In the genomic region with DNA sequence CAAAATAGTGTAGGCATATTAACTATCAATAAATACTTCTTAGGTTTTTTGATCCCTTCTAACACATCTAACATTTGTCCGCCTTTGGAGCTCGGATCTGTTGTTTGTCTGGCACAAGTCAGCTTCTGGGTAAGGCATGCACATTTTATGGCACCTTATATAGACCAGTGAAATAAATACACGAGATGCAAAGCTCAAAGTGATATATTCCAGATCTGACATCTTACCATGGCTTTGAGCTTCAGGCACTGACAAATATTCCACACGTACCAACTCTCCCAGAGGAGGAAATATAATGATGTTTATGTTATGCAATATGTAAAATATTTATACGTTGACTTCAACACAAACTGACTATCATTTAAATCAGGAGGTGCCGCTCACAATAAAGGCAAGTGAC, we compare ENCODE assay signal across 25 cellular contexts.
DNase-seq lines count a peak whose midpoint lies in the region; ATAC-seq and TF ChIP-seq lines count a peak whose summit lies in the region.
"Had no signal": no experiment of that assay in that cellular context is flagged by ENCODE, and none has a peak within 500 bp of the region (broad histone marks: within the 10 kb centered on the region; RNA-seq: fewer than 3 reads in every experiment).

No MANE protein-coding gene starts in this region.

- H2AFZ ChIP-seq in PC-9 = 0 out of 2 replicates have a peak overlapping the region, but pooled peaks have one; percentile 20
- no peak overlapping the region for H2AFZ ChIP-seq in neural cell (ENCODE audit: low read depth, low read length)

- POLR2A ChIA-PET in PC-9 (lab: Charles Lee; ENCODE audit: unreplicated experiment) = no interaction called here

- no peak for ATAC-seq in effector memory CD8-positive, alpha-beta T cell (replicated peaks)
- ATAC-seq: CD8-positive, alpha-beta T cell; GM12878 had no signal

- H3K4me2 ChIP-seq in PC-9 (no peak overlapping the region), neural cell (ENCODE audit: low read length) (no peak overlapping the region)
- H3K4me2 ChIP-seq: BLaER1 had no signal

- TF ChIP-seq EP300 in neural cell (conservative IDR thresholded peaks at IDR 0.05; ENCODE audit: poor library complexity, severe bottlenecking) (no peak), sigmoid colon (IDR thresholded peaks at IDR 0.05) (peak; percentile 45 to 74 (median 58))

- no peak for TF ChIP-seq RAD21 in neural cell (conservative IDR thresholded peaks at IDR 0.05)

- intact Hi-C loops in PC-9 (cut with micrococcal nuclease; ENCODE audit: unreplicated experiment) (no loop called here), sigmoid colon (cut with DNase I) (no loop called here), vagina (cut with DNase I) (no loop called here)

- peaks cover 5% of the 10 kb centered on the region for H3K9me2 ChIP-seq in PC-9 (ENCODE audit: insufficient read depth)
- H3K9me2 ChIP-seq in neural cell (ENCODE audit: insufficient read depth, low read length) = no peaks in the 10 kb centered on the region

- no TSS peak for BruUV-seq in PC-9 (replicated peaks; lab: Mats Ljungman, UMichigan)

- no peaks in the 10 kb centered on the region for H3K36me3 ChIP-seq in PC-9 (ENCODE audit: low read depth)
- H3K36me3 ChIP-seq in neural cell (ENCODE audit: insufficient read depth, low read length) = no peaks in the 10 kb centered on the region
- H3K36me3 ChIP-seq in sigmoid colon = no peaks in the 10 kb centered on the region
- H3K36me3 ChIP-seq in vagina = no peaks in the 10 kb centered on the region
- H3K36me3 ChIP-seq in HAP-1 (replicated peaks) = no peaks in the 10 kb centered on the region
- H3K36me3 ChIP-seq: BE2C, BLaER1 had no signal

- H3F3A ChIP-seq in PC-9 (ENCODE audit: insufficient read depth, low read depth) = no peaks in the 10 kb centered on the region
- no peaks in the 10 kb centered on the region for H3F3A ChIP-seq in neural cell (ENCODE audit: insufficient read depth, low read length, poor library complexity, severe bottlenecking)

- no peak overlapping the region for H3K4me3 ChIP-seq in PC-9
- no peak overlapping the region for H3K4me3 ChIP-seq in neural cell (ENCODE audit: low read length)
- H3K4me3 ChIP-seq in sigmoid colon = no peak overlapping the region
- no peak overlapping the region for H3K4me3 ChIP-seq in vagina
- H3K4me3 ChIP-seq in HAP-1 = no peak overlapping the region
- H3K4me3 ChIP-seq: BLaER1, GM12878 had no signal

- WGBS in sigmoid colon, 2 donors = 71 to 73% methylated on average over 6 of the region's 6 CpGs

- H3K9me3 ChIP-seq in PC-9 (ENCODE audit: insufficient read depth, low read depth) (no peaks in the 10 kb centered on the region), neural cell (ENCODE audit: low read length) (no peaks in the 10 kb centered on the region), sigmoid colon (no peaks in the 10 kb centered on the region), vagina (no peaks in the 10 kb centered on the region), HAP-1 (no peaks in the 10 kb centered on the region)
- H3K9me3 ChIP-seq: BE2C, BLaER1, Caco-2 had no signal

- H3K27ac ChIP-seq in PC-9 (no peak overlapping the region), neural cell (ENCODE audit: low read length) (no peak overlapping the region), sigmoid colon (peak overlapping the region in 3 of 4 donors; percentile 69 to 72 (median 69)), vagina (no peak overlapping the region)
- H3K27ac ChIP-seq: BLaER1, C4-2B had no signal

- H3K36me3 Mint-ChIP-seq in effector memory CD8-positive, alpha-beta T cell (ENCODE audit: insufficient read depth) = no peaks in the 10 kb centered on the region
- no peaks in the 10 kb centered on the region for H3K36me3 Mint-ChIP-seq in glutamatergic neuron (ENCODE audit: unreplicated experiment)
- H3K36me3 Mint-ChIP-seq: CD8-positive, alpha-beta T cell had no signal

- no peak for TF ChIP-seq CTCF in PC-9 (conservative IDR thresholded peaks at IDR 0.05)
- TF ChIP-seq CTCF in neural cell (IDR thresholded peaks at IDR 0.05; ENCODE audit: poor library complexity, severe bottlenecking) = no peak
- TF ChIP-seq CTCF in sigmoid colon (IDR thresholded peaks at IDR 0.05) = no peak
- no peak for TF ChIP-seq CTCF in vagina (IDR thresholded peaks at IDR 0.05)
- TF ChIP-seq CTCF in glutamatergic neuron (IDR thresholded peaks at IDR 0.05; ENCODE audit: partially characterized antibody, unreplicated experiment) = no peak

- no peak for DNase-seq in PC-9
- DNase-seq in sigmoid colon = no peak
- DNase-seq in vagina (ENCODE audit: extremely low spot score in 2 of 2) = peak; percentile 3 to 8
- DNase-seq in effector memory CD8-positive, alpha-beta T cell = no peak
- no peak for DNase-seq in HAP-1 (ENCODE audit: low spot score in 2 of 2)
- DNase-seq in effector CD8-positive, alpha-beta T cell (lab: John Stamatoyannopoulos, UW) = no peak
- DNase-seq in glutamatergic neuron = no peak
- DNase-seq: 8988T; ACHN; BE2C; Caco-2; Calu3; CD4-positive, alpha-beta T cell; CD8-positive, alpha-beta T cell; DMS 273 treated with DMSO at 0.1 percent for 48 hours; DMS153; DMS53; DMS79; DND-41; EL; GDM1 had no signal

- H3K4me3 Mint-ChIP-seq in effector memory CD8-positive, alpha-beta T cell = no peak overlapping the region
- H3K4me3 Mint-ChIP-seq in glutamatergic neuron (ENCODE audit: unreplicated experiment) = no peak overlapping the region
- H3K4me3 Mint-ChIP-seq: CD4-positive, alpha-beta T cell; CD8-positive, alpha-beta T cell had no signal

- H3K27me3 Mint-ChIP-seq in effector memory CD8-positive, alpha-beta T cell = peaks cover 22 to 32% of the 10 kb centered on the region in 2 donors
- no peaks in the 10 kb centered on the region for H3K27me3 Mint-ChIP-seq in glutamatergic neuron (ENCODE audit: unreplicated experiment)

- no peak for TF ChIP-seq POLR2A in sigmoid colon (IDR thresholded peaks at IDR 0.05)
- no peak for TF ChIP-seq POLR2A in vagina (IDR thresholded peaks at IDR 0.05)

- in situ Hi-C loops in HAP-1 (cut with MboI; ENCODE audit: low sequenced_read_pairs) = no loop called here

- H4K20me1 ChIP-seq in PC-9 (ENCODE audit: insufficient read depth) (no peaks in the 10 kb centered on the region), neural cell (ENCODE audit: insufficient read depth) (no peaks in the 10 kb centered on the region)
- H4K20me1 ChIP-seq: BLaER1 had no signal

- H3K27me3 ChIP-seq in PC-9 (ENCODE audit: insufficient read depth, low read depth) (peaks cover 41% of the 10 kb centered on the region), neural cell (ENCODE audit: insufficient read depth, low read depth, low read length) (no peaks in the 10 kb centered on the region), sigmoid colon (no peaks in the 10 kb centered on the region), vagina (no peaks in the 10 kb centered on the region), HAP-1 (ENCODE audit: low read depth) (no peaks in the 10 kb centered on the region)
- H3K27me3 ChIP-seq: BE2C, BLaER1 had no signal

- H3K9ac ChIP-seq in neural cell (ENCODE audit: low read length) = no peak overlapping the region
- H3K9ac ChIP-seq: BLaER1 had no signal

- H3K79me2 ChIP-seq in PC-9 (ENCODE audit: low read depth) (no peaks in the 10 kb centered on the region), neural cell (replicated peaks; ENCODE audit: insufficient read depth, low read length) (no peaks in the 10 kb centered on the region)

- peaks cover 2 to 23% of the 10 kb centered on the region in 2 donors for H3K9me3 Mint-ChIP-seq in effector memory CD8-positive, alpha-beta T cell
- H3K9me3 Mint-ChIP-seq in glutamatergic neuron (ENCODE audit: unreplicated experiment) = peaks cover 4% of the 10 kb centered on the region
- H3K9me3 Mint-ChIP-seq: CD8-positive, alpha-beta T cell had no signal

- no peak overlapping the region for H3K27ac Mint-ChIP-seq in effector memory CD8-positive, alpha-beta T cell
- no peak overlapping the region for H3K27ac Mint-ChIP-seq in glutamatergic neuron (ENCODE audit: unreplicated experiment)
- H3K27ac Mint-ChIP-seq: CD4-positive, alpha-beta T cell; CD8-positive, alpha-beta T cell had no signal

- H3K4me1 ChIP-seq in PC-9 (replicated peaks; ENCODE audit: insufficient read depth) = no peaks in the 10 kb centered on the region
- peaks cover 0 to 26% (median 8%) of the 10 kb centered on the region in 4 donors for H3K4me1 ChIP-seq in sigmoid colon
- no peaks in the 10 kb centered on the region for H3K4me1 ChIP-seq in vagina
- H3K4me1 ChIP-seq in HAP-1 = no peaks in the 10 kb centered on the region
- H3K4me1 ChIP-seq: BE2C, BLaER1, Caco-2 had no signal

- CTCF ChIA-PET in PC-9 (lab: Charles Lee) = no interaction called here

- H3K4me1 Mint-ChIP-seq in effector memory CD8-positive, alpha-beta T cell (ENCODE audit: low read depth in 2 of 2) = no peaks in the 10 kb centered on the region
- H3K4me1 Mint-ChIP-seq in glutamatergic neuron (ENCODE audit: low read depth, unreplicated experiment) = no peaks in the 10 kb centered on the region

TF ChIP-seq in neural cell, 6 proteins besides CTCF, POLR2A, EP300 and RAD21:
- TF ChIP-seq MXI1 (conservative IDR thresholded peaks at IDR 0.05; ENCODE audit: poor library complexity, severe bottlenecking) (no peak), POLR2AphosphoS5 (IDR thresholded peaks at IDR 0.05) (peak; percentile 37)
- TF ChIP-seq, protein P1, sequence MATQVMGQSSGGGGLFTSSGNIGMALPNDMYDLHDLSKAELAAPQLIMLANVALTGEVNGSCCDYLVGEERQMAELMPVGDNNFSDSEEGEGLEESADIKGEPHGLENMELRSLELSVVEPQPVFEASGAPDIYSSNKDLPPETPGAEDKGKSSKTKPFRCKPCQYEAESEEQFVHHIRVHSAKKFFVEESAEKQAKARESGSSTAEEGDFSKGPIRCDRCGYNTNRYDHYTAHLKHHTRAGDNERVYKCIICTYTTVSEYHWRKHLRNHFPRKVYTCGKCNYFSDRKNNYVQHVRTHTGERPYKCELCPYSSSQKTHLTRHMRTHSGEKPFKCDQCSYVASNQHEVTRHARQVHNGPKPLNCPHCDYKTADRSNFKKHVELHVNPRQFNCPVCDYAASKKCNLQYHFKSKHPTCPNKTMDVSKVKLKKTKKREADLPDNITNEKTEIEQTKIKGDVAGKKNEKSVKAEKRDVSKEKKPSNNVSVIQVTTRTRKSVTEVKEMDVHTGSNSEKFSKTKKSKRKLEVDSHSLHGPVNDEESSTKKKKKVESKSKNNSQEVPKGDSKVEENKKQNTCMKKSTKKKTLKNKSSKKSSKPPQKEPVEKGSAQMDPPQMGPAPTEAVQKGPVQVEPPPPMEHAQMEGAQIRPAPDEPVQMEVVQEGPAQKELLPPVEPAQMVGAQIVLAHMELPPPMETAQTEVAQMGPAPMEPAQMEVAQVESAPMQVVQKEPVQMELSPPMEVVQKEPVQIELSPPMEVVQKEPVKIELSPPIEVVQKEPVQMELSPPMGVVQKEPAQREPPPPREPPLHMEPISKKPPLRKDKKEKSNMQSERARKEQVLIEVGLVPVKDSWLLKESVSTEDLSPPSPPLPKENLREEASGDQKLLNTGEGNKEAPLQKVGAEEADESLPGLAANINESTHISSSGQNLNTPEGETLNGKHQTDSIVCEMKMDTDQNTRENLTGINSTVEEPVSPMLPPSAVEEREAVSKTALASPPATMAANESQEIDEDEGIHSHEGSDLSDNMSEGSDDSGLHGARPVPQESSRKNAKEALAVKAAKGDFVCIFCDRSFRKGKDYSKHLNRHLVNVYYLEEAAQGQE (IDR thresholded peaks at IDR 0.05; ENCODE audit: borderline replicate concordance) = no peak
TF ChIP-seq in neural cell: peak in this region for 1.

Comparison
In these comparisons a context has a peak if more than half of its experiments do, and no peak if none do; other contexts are left out.
1. DNase-seq: peak in vagina (2 of 2); none in PC-9 (0 of 2), sigmoid colon (single experiment), effector memory CD8-positive, alpha-beta T cell (0 of 3), HAP-1 (0 of 2), effector CD8-positive, alpha-beta T cell (single experiment) and glutamatergic neuron (single experiment).
2. H3K27ac ChIP-seq: peak in sigmoid colon (3 of 4); none in PC-9 (single experiment), neural cell (single experiment) and vagina (single experiment).